ENCODE assay signal across 8 cellular contexts in genomic region chr1:224497714-224498573, GRCh38.
DNase-seq lines count a peak whose midpoint lies in the region; ATAC-seq, FAIRE-seq and TF ChIP-seq lines count a peak whose summit lies in the region.

No MANE protein-coding gene starts in this region.

- no peaks in the 10 kb centered on the region for H4K20me1 ChIP-seq in HepG2 (ENCODE audit: insufficient read depth, low read length)
- H4K20me1 ChIP-seq in PC-3 (ENCODE audit: low read length): no peaks in the 10 kb centered on the region

- TF ChIP-seq RAD21 in HepG2 (CRISPR knock-in tag; IDR thresholded peaks at IDR 0.05): no peak

- POLR2A ChIA-PET in HepG2 (lab: Yijun Ruan, JAX) (no interaction called here), PC-3 (lab: Charles Lee; ENCODE audit: unreplicated experiment) (interaction anchor here (0.5 to 1.0 kb wide), 7 partner anchors 35 to 534 kb away, joined by 3 to 9 read pairs (median 4); no protein-coding TSS in a partner anchor)

- H3K79me2 ChIP-seq in HepG2 (ENCODE audit: insufficient read depth, low read length) (no peaks in the 10 kb centered on the region), PC-3 (ENCODE audit: low read length) (no peaks in the 10 kb centered on the region)

- H2AFZ ChIP-seq in HepG2 (ENCODE audit: low read length) (no peak overlapping the region), PC-3 (ENCODE audit: low read length) (peak overlapping the region; percentile 62)

- H3K27ac ChIP-seq in right lobe of liver (peak overlapping the region in 2 of 3 donors; percentile 4 to 51), HepG2 (ENCODE audit: extremely low read length, insufficient read depth, low read length) (no peak overlapping the region), PC-3 (ENCODE audit: low read length) (peak overlapping the region; percentile 89), heart right ventricle (peak overlapping the region in 9 of 10 donors; percentile 24 to 87 (median 67)), sigmoid colon (peak overlapping the region; percentile 42 to 68 (median 58))

- 33% methylated on average over 1 of the region's 3 CpGs for WGBS in right lobe of liver (ENCODE audit: insufficient coverage, low coverage, low lambda C conversion rate, missing lambda C conversion rate)
- WGBS in HepG2 (ENCODE audit: low lambda C conversion rate): 18% methylated on average over 3 of the region's 3 CpGs
- WGBS in heart right ventricle, 2 donors: 45 to 53% methylated on average over 3 of the region's 3 CpGs
- 32 to 49% methylated on average over 3 of the region's 3 CpGs for WGBS in sigmoid colon, 2 donors

- no peaks in the 10 kb centered on the region for H3K9me2 ChIP-seq in PC-3 (replicated peaks; ENCODE audit: low read length)

- H3K4me2 ChIP-seq in HepG2 (ENCODE audit: low read depth, low read length) (no peak overlapping the region), PC-3 (ENCODE audit: low read length) (peak overlapping the region; percentile 69)

- TF ChIP-seq EP300 in HepG2 (IDR thresholded peaks at IDR 0.05; ENCODE audit: low read depth in 2 of 2, low read length in 2 of 2): no peak
- no peak for TF ChIP-seq EP300 in HepG2 (CRISPR knock-in tag; IDR thresholded peaks at IDR 0.05; ENCODE audit: borderline replicate concordance)
- no peak for TF ChIP-seq EP300 in sigmoid colon (IDR thresholded peaks at IDR 0.05)

- no peaks in the 10 kb centered on the region for H3K27me3 ChIP-seq in right lobe of liver
- peaks cover 1 to 6% of the 10 kb centered on the region in 2 experiments; a peak in 2 of 5 replicates for H3K27me3 ChIP-seq in HepG2 (ENCODE audit: control insufficient read depth in 1 of 2, insufficient read depth in 2 of 2, low read length in 2 of 2)
- H3K27me3 ChIP-seq in PC-3 (ENCODE audit: low read length): no peaks in the 10 kb centered on the region
- no peaks in the 10 kb centered on the region for H3K27me3 ChIP-seq in heart right ventricle
- no peaks in the 10 kb centered on the region for H3K27me3 ChIP-seq in sigmoid colon

- in situ Hi-C loops in HepG2 (cut with HindIII; ENCODE audit: extremely low pct_ligation_motif_present, low pct_unique_long_range_greater_than_20kb): no loop called here

- H3K9ac ChIP-seq in HepG2 (ENCODE audit: insufficient read depth, low read depth, low read length) (no peak overlapping the region), PC-3 (ENCODE audit: low read length) (peak overlapping the region; percentile 68)

- no peaks in the 10 kb centered on the region for H3K9me3 ChIP-seq in right lobe of liver
- H3K9me3 ChIP-seq in HepG2 (ENCODE audit: low read length): no peaks in the 10 kb centered on the region
- H3K9me3 ChIP-seq in PC-3 (ENCODE audit: low read length): peaks cover 5% of the 10 kb centered on the region; the same call in 1 of the 2 replicates
- peaks cover 0 to 10% (median 0%) of the 10 kb centered on the region in 11 donors for H3K9me3 ChIP-seq in heart right ventricle
- H3K9me3 ChIP-seq in sigmoid colon: no peaks in the 10 kb centered on the region

- H3K4me1 ChIP-seq in right lobe of liver (peaks cover 0 to 8% (median 4%) of the 10 kb centered on the region in 4 donors), HepG2 (ENCODE audit: insufficient read depth, low read length) (peaks cover 12% of the 10 kb centered on the region; the same call in 1 of the 2 replicates), PC-3 (ENCODE audit: insufficient read depth, low read length) (peaks cover 46% of the 10 kb centered on the region), heart right ventricle (peaks cover 12 to 48% (median 33%) of the 10 kb centered on the region in 9 donors), sigmoid colon (peaks cover 0 to 26% (median 22%) of the 10 kb centered on the region in 4 donors)

- intact Hi-C loops in right lobe of liver (cut with DNase I): no loop called here
- intact Hi-C loops in HepG2 (cut with micrococcal nuclease; ENCODE audit: unreplicated experiment): no loop called here
- intact Hi-C loops in PC-3 (cut with micrococcal nuclease): loop anchor here (1.0 kb wide), 1 partner anchor 44 kb away; no protein-coding TSS in a partner anchor
- intact Hi-C loops in heart right ventricle (cut with DNase I): no loop called here
- intact Hi-C loops in sigmoid colon (cut with DNase I): no loop called here

- BruUV-seq in HepG2 (replicated peaks; lab: Mats Ljungman, UMichigan) (no TSS peak), PC-3 (replicated peaks; lab: Mats Ljungman, UMichigan) (TSS peak; percentile 42)

- DNase-seq in right lobe of liver: no peak
- DNase-seq in HepG2 (ENCODE audit: low spot score): no peak
- DNase-seq in PC-3: peak; percentile 91
- DNase-seq in activated naive CD4-positive, alpha-beta T cell treated with Interleukin-2 at 50 U/mL for 16 hours: peak; percentile 75
- peak; percentile 16 to 19 for DNase-seq in heart right ventricle
- no peak for DNase-seq in sigmoid colon
- DNase-seq in NCI-H187 treated with DMSO at 0.1 percent for 48 hours (lab: John Stamatoyannopoulos, UW): no peak

- ATAC-seq in right lobe of liver (peak; percentile 27 to 54 (median 36)), HepG2 (no peak; the same call in 2 of the 3 replicates), HG03045 (IDR thresholded peaks at IDR 0.05; ENCODE audit: unreplicated experiment) (peak; percentile 96), PC-3 (peak; percentile 78), heart right ventricle (peak in 7 of 8 donors; percentile 38 to 72 (median 59))

- no peak for TF ChIP-seq CTCF in right lobe of liver (IDR thresholded peaks at IDR 0.05)
- TF ChIP-seq CTCF in HepG2 (CRISPR knock-in tag; IDR thresholded peaks at IDR 0.05): no peak
- no peak for TF ChIP-seq CTCF in PC-3 (conservative IDR thresholded peaks at IDR 0.05; ENCODE audit: low read depth, low read length)
- TF ChIP-seq CTCF in heart right ventricle (IDR thresholded peaks at IDR 0.05): no peak
- TF ChIP-seq CTCF in sigmoid colon (IDR thresholded peaks at IDR 0.05): no peak

- no peak for TF ChIP-seq POLR2A in right lobe of liver (IDR thresholded peaks at IDR 0.05)
- no peak for TF ChIP-seq POLR2A in HepG2 (IDR thresholded peaks at IDR 0.05; ENCODE audit: insufficient read depth in 1 of 2, low read depth in 2 of 2, low read length in 2 of 2)
- no peak for TF ChIP-seq POLR2A in sigmoid colon (IDR thresholded peaks at IDR 0.05)

- CTCF ChIA-PET in HepG2 (lab: Yijun Ruan, JAX; ENCODE audit: low intra/inter-chr PET ratio, low total read pairs) (no interaction called here), PC-3 (lab: Charles Lee) (interaction anchor here (0.5 to 1.9 kb wide), 2 partner anchors 40 to 203 kb away, joined by 6 to 9 read pairs; no protein-coding TSS in a partner anchor)

- peaks cover 14% of the 10 kb centered on the region for H3F3A ChIP-seq in PC-3 (ENCODE audit: low read length, unreplicated experiment)

- no peak for FAIRE-seq in HepG2 (lab: Jason Lieb, UNC)

- no peaks in the 10 kb centered on the region for H3K36me3 ChIP-seq in right lobe of liver
- H3K36me3 ChIP-seq in HepG2 (replicated peaks in 1 of 2; ENCODE audit: control insufficient read depth in 1 of 2, insufficient read depth in 2 of 2, low read length in 2 of 2): no peaks in the 10 kb centered on the region
- no peaks in the 10 kb centered on the region for H3K36me3 ChIP-seq in PC-3 (ENCODE audit: low read depth, low read length)
- no peaks in the 10 kb centered on the region for H3K36me3 ChIP-seq in heart right ventricle
- no peaks in the 10 kb centered on the region for H3K36me3 ChIP-seq in sigmoid colon

- H3K4me3 ChIP-seq in right lobe of liver (no peak overlapping the region), HepG2 (replicated peaks in 1 of 3; ENCODE audit: insufficient read depth in 1 of 3, low read depth in 2 of 3, low read length in 3 of 3) (no peak overlapping the region), PC-3 (ENCODE audit: low read length) (peak overlapping the region; percentile 48; the same call in 1 of the 2 replicates), heart right ventricle (no peak overlapping the region), sigmoid colon (no peak overlapping the region)

TF ChIP-seq in HepG2, 621 proteins besides CTCF, POLR2A, EP300 and RAD21:
- TF ChIP-seq NFKBIZ (CRISPR knock-in tag; IDR thresholded peaks at IDR 0.05) (no peak), CBX1 (IDR thresholded peaks at IDR 0.05; ENCODE audit: low read depth) (no peak), PCBP2 (optimal IDR thresholded peaks at IDR 0.05; ENCODE audit: low read depth, low read length, poor library complexity, severe bottlenecking) (no peak), ZBTB7A (CRISPR knock-in tag; IDR thresholded peaks at IDR 0.05) (no peak), ZNF816 (CRISPR knock-in tag; IDR thresholded peaks at IDR 0.05; ENCODE audit: borderline replicate concordance) (no peak)

Comparison
In these comparisons a context has a peak if more than half of its experiments do, and no peak if none do; other contexts are left out.
1. DNase-seq: peak in PC-3 (single experiment), activated naive CD4-positive, alpha-beta T cell treated with Interleukin-2 at 50 U/mL for 16 hours (single experiment) and heart right ventricle (2 of 2); none in right lobe of liver (0 of 3), HepG2 (single experiment), sigmoid colon (single experiment) and NCI-H187 treated with DMSO at 0.1 percent for 48 hours (single experiment).